ENCODE assay signal across 1 cellular context in the genomic region with DNA sequence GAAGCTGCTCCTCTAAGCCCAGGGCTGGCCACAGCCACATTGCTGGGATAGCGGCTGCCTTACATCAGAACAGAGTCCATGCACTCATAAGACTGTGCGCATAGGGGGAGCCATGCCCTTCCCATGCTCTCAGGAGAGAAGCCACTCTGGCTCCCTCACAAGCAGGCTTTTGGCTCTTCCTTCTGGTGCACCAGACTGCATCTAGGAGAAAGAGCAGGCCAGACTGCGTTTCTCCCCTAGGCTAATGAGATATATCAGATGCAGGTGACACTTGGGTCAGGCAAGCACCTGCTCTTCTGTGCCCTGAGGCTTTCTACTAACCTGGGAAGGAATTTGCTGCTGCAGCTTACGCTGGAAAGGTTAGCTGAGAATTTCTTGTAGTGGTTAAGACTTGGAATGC.
TF ChIP-seq lines count a peak whose summit lies in the region.

No MANE protein-coding gene starts in this region.

TF ChIP-seq in HepG2, 621 proteins besides CTCF, POLR2A, EP300 and RAD21:
- TF ChIP-seq, protein P1, sequence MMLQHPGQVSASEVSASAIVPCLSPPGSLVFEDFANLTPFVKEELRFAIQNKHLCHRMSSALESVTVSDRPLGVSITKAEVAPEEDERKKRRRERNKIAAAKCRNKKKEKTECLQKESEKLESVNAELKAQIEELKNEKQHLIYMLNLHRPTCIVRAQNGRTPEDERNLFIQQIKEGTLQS (CRISPR knock-in tag; IDR thresholded peaks at IDR 0.05), result no peak
